ENCODE assay signal across 21 cellular contexts in the genomic region with DNA sequence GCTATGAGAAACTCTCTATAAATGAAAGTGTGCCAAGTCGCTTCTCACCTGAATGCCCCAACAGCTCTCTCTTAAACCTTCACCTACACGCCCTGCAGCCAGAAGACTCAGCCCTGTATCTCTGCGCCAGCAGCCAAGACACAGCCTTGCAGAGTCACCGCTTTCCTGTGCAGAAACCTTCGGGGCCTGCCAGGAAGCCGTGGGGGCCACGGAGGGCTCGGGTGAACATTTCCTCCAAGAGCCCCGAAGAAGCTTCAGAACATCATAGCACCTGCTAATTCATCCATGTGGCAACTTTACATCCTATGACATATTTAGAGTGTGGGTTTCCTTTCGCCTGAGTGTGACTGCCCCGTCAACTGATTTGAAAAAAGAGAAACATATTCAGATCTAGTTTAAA. TPM values are rescaled to one million over a fixed set of nuclear protein-coding genes. Genes with fewer than 3 reads are reported as not detected.
DNase-seq lines count a peak whose midpoint lies in the region; ATAC-seq and TF ChIP-seq lines count a peak whose summit lies in the region.
"Had no signal": no experiment of that assay in that cellular context is flagged by ENCODE, and none has a peak within 500 bp of the region (broad histone marks: within the 10 kb centered on the region; RNA-seq: fewer than 3 reads in every experiment).

No MANE protein-coding gene starts in this region.

- H3K9me3 ChIP-seq in CD4-positive, alpha-beta T cell (ENCODE audit: control insufficient read depth, low read length) = no peaks in the 10 kb centered on the region
- H3K9me3 ChIP-seq: gastroesophageal sphincter, left ventricle myocardium inferior, transverse colon had no signal

- H3K27ac ChIP-seq in CD4-positive, alpha-beta T cell (ENCODE audit: low read depth, low read length) = no peak overlapping the region
- H3K27ac ChIP-seq: gastroesophageal sphincter, left ventricle myocardium inferior, transverse colon had no signal

- ATAC-seq in activated CD4-positive, alpha-beta T cell treated with anti-CD3 and anti-CD28 coated beads for 36 hours = peak; percentile 82
- ATAC-seq in CD4-positive, alpha-beta T cell (ENCODE audit: poor library complexity) = peak; percentile 91
- ATAC-seq in memory B cell (ENCODE audit: low read depth) (no peak), HG03139 (IDR thresholded peaks at IDR 0.05; ENCODE audit: unreplicated experiment) (no peak)
- ATAC-seq: gastroesophageal sphincter had no signal

- DNase-seq in activated CD4-positive, alpha-beta T cell treated with anti-CD3 and anti-CD28 coated beads for 36 hours = peak; percentile 63
- no peak for DNase-seq in activated CD4-positive, alpha-beta T cell treated with anti-CD3 and anti-CD28 coated beads for 1 hour
- peak in 5 of 10 experiments; percentile 35 to 55 (median 52) for DNase-seq in CD4-positive, alpha-beta T cell
- DNase-seq in activated CD4-positive, alpha-beta memory T cell treated with anti-CD3 and anti-CD28 coated beads, Interleukin-2, amount 10 ng/mL, durations not matched to agents 7 days and 5 days = no peak
- DNase-seq in memory B cell (ENCODE audit: low spot score in 2 of 2) (no peak), nucleus accumbens (lab: John Stamatoyannopoulos, UW) (no peak), nephron progenitor cell (no peak)
- DNase-seq: 8988T; erythroblast; HCEC 1CT; left ventricle myocardium inferior; NCI-H2227 treated with DMSO at 0.1 percent for 48 hours; RPMI8226; stimulated activated CD4-positive, alpha-beta T cell treated with anti-CD3 and anti-CD28 coated beads, Interleukin-4, amount 100 ng/mL, for 24 hours; transverse colon had no signal

- CTCF ChIA-PET in activated CD4-positive, alpha-beta T cell treated with anti-CD3 and anti-CD28 coated beads for 36 hours (lab: Charles Lee) = interaction anchor here (0.6 to 4.2 kb wide), 6 partner anchors 10 to 337 kb away, joined by 3 to 34 read pairs (median 8); no protein-coding TSS in a partner anchor
- CTCF ChIA-PET in CD4-positive, alpha-beta T cell (lab: Charles Lee) = interaction anchor here (0.9 to 1.3 kb wide), 3 partner anchors 9 to 12 kb away, joined by 3 to 5 read pairs (median 3); no protein-coding TSS in a partner anchor
- CTCF ChIA-PET in activated CD4-positive, alpha-beta memory T cell treated with anti-CD3 and anti-CD28 coated beads, Interleukin-2, amount 10 ng/mL, durations not matched to agents 7 days and 5 days (lab: Charles Lee) = interaction anchor here (0.5 to 3.1 kb wide), 5 partner anchors 10 to 338 kb away, joined by 3 to 20 read pairs (median 4); no protein-coding TSS in a partner anchor

- H3K4me3 Mint-ChIP-seq in activated CD4-positive, alpha-beta T cell treated with anti-CD3 and anti-CD28 coated beads for 36 hours = peak overlapping the region; percentile 55
- peak overlapping the region; percentile 65 for H3K4me3 Mint-ChIP-seq in CD4-positive, alpha-beta T cell
- peak overlapping the region; percentile 5 for H3K4me3 Mint-ChIP-seq in activated CD4-positive, alpha-beta memory T cell treated with anti-CD3 and anti-CD28 coated beads, Interleukin-2, amount 10 ng/mL, durations not matched to agents 7 days and 5 days
- H3K4me3 Mint-ChIP-seq in memory B cell = peak overlapping the region; percentile 12
- H3K4me3 Mint-ChIP-seq in nephron progenitor cell = no peak overlapping the region

- POLR2A ChIA-PET in activated CD4-positive, alpha-beta T cell treated with anti-CD3 and anti-CD28 coated beads for 36 hours (lab: Charles Lee) = interaction anchor here (0.5 kb wide), 1 partner anchor 9 kb away, joined by 3 read pairs; no protein-coding TSS in a partner anchor
- POLR2A ChIA-PET in CD4-positive, alpha-beta T cell (lab: Charles Lee) = interaction anchor here (0.9 to 3.6 kb wide), 6 partner anchors 10 to 497 kb away, joined by 3 to 22 read pairs (median 12); no protein-coding TSS in a partner anchor
- POLR2A ChIA-PET in activated CD4-positive, alpha-beta memory T cell treated with anti-CD3 and anti-CD28 coated beads, Interleukin-2, amount 10 ng/mL, durations not matched to agents 7 days and 5 days (lab: Charles Lee) = interaction anchor here (1.4 kb wide), 1 partner anchor 483 kb away, joined by 4 read pairs; no protein-coding TSS in a partner anchor

- no peaks in the 10 kb centered on the region for H3K36me3 Mint-ChIP-seq in activated CD4-positive, alpha-beta T cell treated with anti-CD3 and anti-CD28 coated beads for 36 hours (ENCODE audit: low read depth)
- H3K36me3 Mint-ChIP-seq in CD4-positive, alpha-beta T cell (ENCODE audit: low read depth) = no peaks in the 10 kb centered on the region
- no peaks in the 10 kb centered on the region for H3K36me3 Mint-ChIP-seq in activated CD4-positive, alpha-beta memory T cell treated with anti-CD3 and anti-CD28 coated beads, Interleukin-2, amount 10 ng/mL, durations not matched to agents 7 days and 5 days (ENCODE audit: low read depth)
- H3K36me3 Mint-ChIP-seq in memory B cell (no peaks in the 10 kb centered on the region), nephron progenitor cell (ENCODE audit: low read depth) (no peaks in the 10 kb centered on the region)

- H3K27me3 ChIP-seq in CD4-positive, alpha-beta T cell (ENCODE audit: control insufficient read depth, insufficient read depth, low read length) = peaks cover 7% of the 10 kb centered on the region
- H3K27me3 ChIP-seq: transverse colon had no signal

- no peak for TF ChIP-seq CTCF in CD4-positive, alpha-beta T cell (IDR thresholded peaks at IDR 0.05)
- TF ChIP-seq CTCF in nephron progenitor cell (IDR thresholded peaks at IDR 0.05) = no peak

- no peaks in the 10 kb centered on the region for H3K9me3 Mint-ChIP-seq in activated CD4-positive, alpha-beta T cell treated with anti-CD3 and anti-CD28 coated beads for 36 hours (ENCODE audit: low read depth)
- H3K9me3 Mint-ChIP-seq in CD4-positive, alpha-beta T cell = no peaks in the 10 kb centered on the region
- H3K9me3 Mint-ChIP-seq in activated CD4-positive, alpha-beta memory T cell treated with anti-CD3 and anti-CD28 coated beads, Interleukin-2, amount 10 ng/mL, durations not matched to agents 7 days and 5 days = no peaks in the 10 kb centered on the region
- H3K9me3 Mint-ChIP-seq in memory B cell (no peaks in the 10 kb centered on the region), nephron progenitor cell (no peaks in the 10 kb centered on the region)

- intact Hi-C loops in activated CD4-positive, alpha-beta T cell treated with anti-CD3 and anti-CD28 coated beads for 36 hours (cut with DNase I, micrococcal nuclease) = no loop called here
- intact Hi-C loops in CD4-positive, alpha-beta T cell (cut with DNase I, micrococcal nuclease) = no loop called here

- peak overlapping the region; percentile 37 for H3K27ac Mint-ChIP-seq in activated CD4-positive, alpha-beta T cell treated with anti-CD3 and anti-CD28 coated beads for 36 hours
- peak overlapping the region; percentile 58 for H3K27ac Mint-ChIP-seq in CD4-positive, alpha-beta T cell
- no peak overlapping the region for H3K27ac Mint-ChIP-seq in activated CD4-positive, alpha-beta memory T cell treated with anti-CD3 and anti-CD28 coated beads, Interleukin-2, amount 10 ng/mL, durations not matched to agents 7 days and 5 days
- H3K27ac Mint-ChIP-seq in memory B cell = no peak overlapping the region
- no peak overlapping the region for H3K27ac Mint-ChIP-seq in nephron progenitor cell

- peaks cover 13% of the 10 kb centered on the region for H3K4me1 Mint-ChIP-seq in activated CD4-positive, alpha-beta T cell treated with anti-CD3 and anti-CD28 coated beads for 36 hours
- peaks cover 18% of the 10 kb centered on the region for H3K4me1 Mint-ChIP-seq in CD4-positive, alpha-beta T cell (ENCODE audit: low read depth)
- peaks cover 7% of the 10 kb centered on the region for H3K4me1 Mint-ChIP-seq in activated CD4-positive, alpha-beta memory T cell treated with anti-CD3 and anti-CD28 coated beads, Interleukin-2, amount 10 ng/mL, durations not matched to agents 7 days and 5 days
- H3K4me1 Mint-ChIP-seq in memory B cell (no peaks in the 10 kb centered on the region), nephron progenitor cell (no peaks in the 10 kb centered on the region)

- H3K27me3 Mint-ChIP-seq in activated CD4-positive, alpha-beta T cell treated with anti-CD3 and anti-CD28 coated beads for 36 hours = peaks cover 13% of the 10 kb centered on the region
- peaks cover 4% of the 10 kb centered on the region for H3K27me3 Mint-ChIP-seq in CD4-positive, alpha-beta T cell
- H3K27me3 Mint-ChIP-seq in activated CD4-positive, alpha-beta memory T cell treated with anti-CD3 and anti-CD28 coated beads, Interleukin-2, amount 10 ng/mL, durations not matched to agents 7 days and 5 days = peaks cover 27% of the 10 kb centered on the region
- peaks cover 10% of the 10 kb centered on the region for H3K27me3 Mint-ChIP-seq in memory B cell
- peaks cover 10% of the 10 kb centered on the region for H3K27me3 Mint-ChIP-seq in nephron progenitor cell (ENCODE audit: low read depth, poor library complexity)

RNA-seq across cellular contexts. Expression of a gene that starts 55.7 kb away (rescaled TPM):
- not detected for total RNA-seq in activated CD4-positive, alpha-beta T cell treated with anti-CD3 and anti-CD28 coated beads for 36 hours
- not detected for total RNA-seq in CD4-positive, alpha-beta T cell
- not detected for total RNA-seq in activated CD4-positive, alpha-beta memory T cell treated with anti-CD3 and anti-CD28 coated beads, Interleukin-2, amount 10 ng/mL, durations not matched to agents 7 days and 5 days
- total RNA-seq: bronchial epithelial cell, dermis microvascular lymphatic vessel endothelial cell, gastroesophageal sphincter, HT1080, left ventricle myocardium inferior, M059J, transverse colon had no signal

Comparison
In these comparisons a context has a peak if more than half of its experiments do, and no peak if none do; other contexts are left out.
1. ATAC-seq: peak in activated CD4-positive, alpha-beta T cell treated with anti-CD3 and anti-CD28 coated beads for 36 hours (single experiment) and CD4-positive, alpha-beta T cell (single experiment); none in memory B cell (single experiment) and HG03139 (single experiment).
2. H3K27ac Mint-ChIP-seq: peak in activated CD4-positive, alpha-beta T cell treated with anti-CD3 and anti-CD28 coated beads for 36 hours (single experiment) and CD4-positive, alpha-beta T cell (single experiment); none in activated CD4-positive, alpha-beta memory T cell treated with anti-CD3 and anti-CD28 coated beads, Interleukin-2, amount 10 ng/mL, durations not matched to agents 7 days and 5 days (single experiment), memory B cell (single experiment) and nephron progenitor cell (single experiment).